8 cellular contexts compared by ENCODE assay signal in the genomic region with DNA sequence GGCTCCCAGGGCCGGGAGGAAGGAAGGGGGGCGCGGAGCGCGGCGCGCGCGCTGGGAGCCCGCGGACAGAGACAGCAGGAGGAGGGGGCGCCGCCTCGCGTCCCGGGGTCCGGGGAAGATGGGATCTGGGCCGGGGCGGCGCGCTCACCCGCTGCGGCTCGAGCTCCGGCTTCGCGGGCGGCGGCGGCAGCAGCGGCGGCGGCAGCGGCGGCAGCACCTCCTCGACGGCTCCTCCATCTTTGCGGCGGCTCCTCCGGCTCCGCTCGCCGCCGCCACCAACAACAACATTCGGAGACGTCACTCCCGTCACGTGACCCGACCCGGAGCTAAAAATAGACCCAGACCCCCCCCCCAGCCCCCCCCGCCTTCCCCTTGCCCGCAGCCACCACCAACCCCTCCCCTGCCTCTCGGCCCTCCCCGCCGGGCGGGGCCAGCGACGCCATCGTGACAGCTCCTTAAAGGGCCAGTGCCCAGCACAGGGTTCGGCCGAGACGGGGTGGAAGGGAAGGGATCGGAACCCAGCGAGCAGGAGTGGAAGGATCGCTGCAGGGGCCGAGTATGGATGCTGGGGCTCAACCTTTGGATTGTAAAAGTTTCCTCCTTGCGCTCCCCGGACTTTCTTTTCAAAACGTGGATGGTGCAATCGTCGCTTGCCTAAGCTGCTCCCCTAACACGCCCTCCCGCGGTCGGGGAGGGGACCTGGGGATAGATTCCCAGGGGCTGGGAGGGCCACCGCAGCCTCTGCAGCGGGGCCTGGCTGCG. TPM values are rescaled to one million over a fixed set of nuclear protein-coding genes. Genes with fewer than 3 reads are reported as not detected.
A peak's percentile ranks its signal among the peaks of the same experiment; 100 is the strongest.
DNase-seq lines count a peak whose midpoint lies in the region; ATAC-seq and TF ChIP-seq lines count a peak whose summit lies in the region.

Gene HDAC5 (minus strand): TSS at position 286 of the 762 bp plus-strand sequence. CDS start 6,126 bp downstream, outside the sequence.

- peak; percentile 78 for TF ChIP-seq CTCF in OCI-LY7 (conservative IDR thresholded peaks at IDR 0.05; ENCODE audit: low read length)
- TF ChIP-seq CTCF in epithelial cell of esophagus (IDR thresholded peaks at IDR 0.05; ENCODE audit: insufficient read depth, low read depth, low read length, missing control alignments) = peak; percentile 68
- peak; percentile 40 for TF ChIP-seq CTCF in mucosa of descending colon (IDR thresholded peaks at IDR 0.05)

- intact Hi-C loops in OCI-LY7 (cut with micrococcal nuclease; ENCODE audit: unreplicated experiment) (loop anchor here (1.0 to 5.0 kb wide), 4 partner anchors 18 to 204 kb away; partner anchors contain the start of genes G6PC3, HROB and TMUB2), mucosa of descending colon (cut with DNase I, micrococcal nuclease) (no loop called here)

- H3K79me2 ChIP-seq in OCI-LY7 (ENCODE audit: insufficient read depth, low read depth, low read length) = peaks cover 7% of the 10 kb centered on the region; the same call in 1 of the 2 replicates

- peak within 1 kb of the TSS; percentile 85 for H3K4me3 ChIP-seq in OCI-LY7 (ENCODE audit: low read depth, low read length, poor library complexity, severe bottlenecking)
- peak within 1 kb of the TSS; percentile 88 for H3K4me3 ChIP-seq in epithelial cell of esophagus (ENCODE audit: low read length)
- peak within 1 kb of the TSS; percentile 93 for H3K4me3 ChIP-seq in mucosa of descending colon

- peak within 1 kb of the TSS; percentile 91 to 96 (median 94) for H3K27ac Mint-ChIP-seq in IgD-negative memory B cell

- peak within 1 kb of the TSS; percentile 89 to 99 (median 96) for H3K4me3 Mint-ChIP-seq in IgD-negative memory B cell

- no peaks in the 10 kb centered on the region for H3K27me3 Mint-ChIP-seq in IgD-negative memory B cell

- H3K4me2 ChIP-seq in OCI-LY7 (ENCODE audit: low read length) = peak within 1 kb of the TSS; percentile 97

- ATAC-seq in GM21529 (IDR thresholded peaks at IDR 0.05; ENCODE audit: unreplicated experiment) (peak; percentile 85), mucosa of descending colon (peak; percentile 99)

- CTCF ChIA-PET in OCI-LY7 (lab: Charles Lee; ENCODE audit: unreplicated experiment) = interaction anchor here (0.6 to 0.9 kb wide), 2 partner anchors 40 to 62 kb away, joined by 4 to 5 read pairs; no protein-coding TSS in a partner anchor

- DNase-seq in DMS153 (lab: John Stamatoyannopoulos, UW) (peak; percentile 88), OCI-LY7 (ENCODE audit: low spot score) (peak; percentile 96), activated T-cell treated with anti-CD3 and anti-CD28 coated beads for 24 hours (ENCODE audit: low read depth) (peak; percentile 94), epithelial cell of esophagus (ENCODE audit: low read depth) (peak; percentile 95), mucosa of descending colon (peak; percentile 97 to 98 (median 97))
- peak; percentile 89 to 92 for DNase-seq in stimulated activated CD8-positive, alpha-beta memory T cell treated with anti-CD3 and anti-CD28 coated beads, Interleukin-4, amount 100 ng/mL, for 1 hour (ENCODE audit: low read depth in 2 of 2, low spot score in 1 of 2)

- no peaks in the 10 kb centered on the region for H3K9me3 Mint-ChIP-seq in IgD-negative memory B cell

- no peaks in the 10 kb centered on the region for H3K9me3 ChIP-seq in OCI-LY7 (ENCODE audit: low read length)
- H3K9me3 ChIP-seq in mucosa of descending colon = no peaks in the 10 kb centered on the region

- no peaks in the 10 kb centered on the region for H3K9me2 ChIP-seq in OCI-LY7 (ENCODE audit: insufficient read depth, low read length)

- H3K36me3 ChIP-seq in OCI-LY7 (ENCODE audit: insufficient read depth, low read length) = no peaks in the 10 kb centered on the region
- no peaks in the 10 kb centered on the region for H3K36me3 ChIP-seq in mucosa of descending colon (ENCODE audit: low read depth)

- H3K27ac ChIP-seq in OCI-LY7 (ENCODE audit: low read depth, low read length, poor library complexity, severe bottlenecking) = peak within 1 kb of the TSS; percentile 62

- H3K4me1 ChIP-seq in OCI-LY7 (ENCODE audit: insufficient read depth, low read length, poor library complexity, severe bottlenecking) = peaks cover 25% of the 10 kb centered on the region
- peaks cover 14% of the 10 kb centered on the region for H3K4me1 ChIP-seq in mucosa of descending colon (ENCODE audit: low read depth)

- POLR2A ChIA-PET in OCI-LY7 (lab: Charles Lee) = interaction anchor here (0.6 to 1.8 kb wide), 5 partner anchors 12 to 63 kb away, joined by 3 to 7 read pairs (median 3); no protein-coding TSS in a partner anchor

- H3K36me3 Mint-ChIP-seq in IgD-negative memory B cell = peaks cover 1% of the 10 kb centered on the region

- BruUV-seq in OCI-LY7 (replicated peaks; lab: Mats Ljungman, UMichigan) = no TSS peak

- no peaks in the 10 kb centered on the region; the same call in 1 of the 2 replicates for H4K20me1 ChIP-seq in OCI-LY7 (ENCODE audit: insufficient read depth, low read length)

- peak within 1 kb of the TSS; percentile 95 for H2AFZ ChIP-seq in OCI-LY7 (ENCODE audit: low read length)

- peaks cover 22 to 29% (median 27%) of the 10 kb centered on the region in 3 donors for H3K4me1 Mint-ChIP-seq in IgD-negative memory B cell

RNA-seq across cellular contexts. Expression of gene HDAC5, which starts in this region (rescaled TPM):
- 49.5 TPM for polyA plus RNA-seq in IgD-negative memory B cell
- total RNA-seq in OCI-LY7 (2014; rRNA removed; shearing (Covaris generic)) = 26.4 and 41.5 TPM in 2 replicates
- 31.4 and 36.3 TPM in 2 replicates for total RNA-seq in OCI-LY7 (2022)
- 10 to 100 TPM; 18.9 to 48.3 (median 32.4) TPM for total RNA-seq in mucosa of descending colon

Comparison
In these comparisons a context has a peak if more than half of its experiments do, and no peak if none do; other contexts are left out.
1. Peak in every context shown above with its lines: DNase-seq, ATAC-seq, H3K4me3 ChIP-seq and H3K27ac ChIP-seq.